ENCODE assay signal across 16 cellular contexts in genomic region chr1:6162773-6163172, GRCh38. TPM values are rescaled to one million over a fixed set of nuclear protein-coding genes. Genes with fewer than 3 reads are reported as not detected.
A peak's percentile ranks its signal among the peaks of the same experiment; 100 is the strongest.
DNase-seq lines count a peak whose midpoint lies in the region; ATAC-seq and TF ChIP-seq lines count a peak whose summit lies in the region.
"Had no signal": no experiment of that assay in that cellular context is flagged by ENCODE, and none has a peak within 500 bp of the region (broad histone marks: within the 10 kb centered on the region; RNA-seq: fewer than 3 reads in every experiment).

No MANE protein-coding gene starts in this region.

- CTCF ChIA-PET in HEK293T (lab: Yijun Ruan, JAX) (no interaction called here), Panc1 (lab: Charles Lee) (no interaction called here)

- no TSS peak for BruUV-seq in Panc1 (replicated peaks; lab: Mats Ljungman, UMichigan)

- peak; percentile 59 for DNase-seq in DMS53 (lab: John Stamatoyannopoulos, UW)
- no peak for DNase-seq in DMS53 treated with DMSO at 0.1 percent for 48 hours (lab: John Stamatoyannopoulos, UW; ENCODE audit: unreplicated experiment)
- DNase-seq in HEK293T (ENCODE audit: extremely low spot score), result peak; percentile 47
- no peak for DNase-seq in Panc1 (ENCODE audit: low read depth, low spot score)
- DNase-seq in iPS-NIHi7 (ENCODE audit: extremely low spot score), result peak; percentile 70
- DNase-seq in GDM1 (lab: John Stamatoyannopoulos, UW), result no peak
- no peak for DNase-seq in stimulated activated CD4-positive, alpha-beta T cell treated with anti-CD3 and anti-CD28 coated beads, Interleukin-1b, Interleukin-23, amount 100 ng/mL, for 48 hours
- DNase-seq: 8988T; activated CD4-positive, alpha-beta T cell treated with anti-CD3 and anti-CD28 coated beads, Interleukin-2, amount 10 ng/mL, durations not matched to agents 7 days and 5 days; Caco-2; effector memory CD8-positive, alpha-beta T cell; NCI-H1436 treated with DMSO at 0.1 percent for 48 hours; T-helper 2 cell; tibial artery had no signal

- no peaks in the 10 kb centered on the region for H3K27me3 ChIP-seq in Panc1 (ENCODE audit: control insufficient read depth, insufficient read depth, low read length)

- ATAC-seq in Panc1, result 0 out of 2 replicates have a peak, but pooled peaks have one; percentile 25
- ATAC-seq in HG03097 (IDR thresholded peaks at IDR 0.05; ENCODE audit: low FRiP score, unreplicated experiment), result no peak
- ATAC-seq: effector memory CD8-positive, alpha-beta T cell had no signal

- H3K27ac ChIP-seq in Panc1 (ENCODE audit: low read length), result no peak overlapping the region
- H3K27ac ChIP-seq: prostate gland, tibial artery had no signal

- intact Hi-C loops in Panc1 (cut with micrococcal nuclease; ENCODE audit: unreplicated experiment), result no loop called here

- no peaks in the 10 kb centered on the region for H3K9me3 ChIP-seq in Panc1 (ENCODE audit: control insufficient read depth, insufficient read depth, low read depth, low read length)
- H3K9me3 ChIP-seq: Caco-2, prostate gland, tibial artery had no signal

- in situ Hi-C loops in Panc1 (cut with HindIII; ENCODE audit: low pct_unique_long_range_greater_than_20kb, low sequenced_read_pairs), result no loop called here

- POLR2A ChIA-PET in HEK293T (lab: Yijun Ruan, JAX), result interaction anchor here (1.2 kb wide), 1 partner anchor 46 kb away, joined by 3 read pairs; no protein-coding TSS in a partner anchor
- POLR2A ChIA-PET in Panc1 (lab: Charles Lee), result no interaction called here

- no peak overlapping the region for H3K4me3 ChIP-seq in Panc1 (ENCODE audit: low read depth in 2 of 2, low read length in 2 of 2)
- H3K4me3 ChIP-seq: prostate gland, tibial artery had no signal

- H3K36me3 ChIP-seq in Panc1 (ENCODE audit: control insufficient read depth, insufficient read depth, low read length), result no peaks in the 10 kb centered on the region
- H3K36me3 ChIP-seq: prostate gland, tibial artery had no signal

- H3K4me1 ChIP-seq in Panc1 (ENCODE audit: control insufficient read depth, insufficient read depth, low read length), result peaks cover 7% of the 10 kb centered on the region
- H3K4me1 ChIP-seq: tibial artery had no signal

- no peak for TF ChIP-seq CTCF in Panc1 (IDR thresholded peaks at IDR 0.05)

TF ChIP-seq in HEK293T, 16 proteins besides CTCF, POLR2A, EP300 and RAD21:
- TF ChIP-seq HDGF (IDR thresholded peaks at IDR 0.05; ENCODE audit: borderline replicate concordance), result no peak
- TF ChIP-seq FOXM1 (IDR thresholded peaks at IDR 0.05; ENCODE audit: borderline replicate concordance), result no peak
- no peak for TF ChIP-seq LEF1 (IDR thresholded peaks at IDR 0.05; ENCODE audit: borderline replicate concordance)
- TF ChIP-seq TARDBP (IDR thresholded peaks at IDR 0.05), result no peak
- TF ChIP-seq L3MBTL2 (conservative IDR thresholded peaks at IDR 0.05), result no peak
- TF ChIP-seq, protein P1, sequence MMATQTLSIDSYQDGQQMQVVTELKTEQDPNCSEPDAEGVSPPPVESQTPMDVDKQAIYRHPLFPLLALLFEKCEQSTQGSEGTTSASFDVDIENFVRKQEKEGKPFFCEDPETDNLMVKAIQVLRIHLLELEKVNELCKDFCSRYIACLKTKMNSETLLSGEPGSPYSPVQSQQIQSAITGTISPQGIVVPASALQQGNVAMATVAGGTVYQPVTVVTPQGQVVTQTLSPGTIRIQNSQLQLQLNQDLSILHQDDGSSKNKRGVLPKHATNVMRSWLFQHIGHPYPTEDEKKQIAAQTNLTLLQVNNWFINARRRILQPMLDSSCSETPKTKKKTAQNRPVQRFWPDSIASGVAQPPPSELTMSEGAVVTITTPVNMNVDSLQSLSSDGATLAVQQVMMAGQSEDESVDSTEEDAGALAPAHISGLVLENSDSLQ (IDR thresholded peaks at IDR 0.05), result no peak
- TF ChIP-seq BHLHE40 (IDR thresholded peaks at IDR 0.05; ENCODE audit: borderline replicate concordance), result no peak
- no peak for TF ChIP-seq FOXK2 (IDR thresholded peaks at IDR 0.05)
- no peak for TF ChIP-seq SUZ12 (IDR thresholded peaks at IDR 0.05)
- no peak for TF ChIP-seq SP1 (IDR thresholded peaks at IDR 0.05)
- no peak for TF ChIP-seq ARNT (IDR thresholded peaks at IDR 0.05)
- TF ChIP-seq FOXA1 (IDR thresholded peaks at IDR 0.05), result no peak
- TF ChIP-seq CTBP1 (IDR thresholded peaks at IDR 0.05; ENCODE audit: borderline replicate concordance), result no peak
- TF ChIP-seq NFRKB (IDR thresholded peaks at IDR 0.05), result no peak
- no peak for TF ChIP-seq ELF4 (IDR thresholded peaks at IDR 0.05)
- no peak for TF ChIP-seq ZNF384 (IDR thresholded peaks at IDR 0.05)

RNA-seq across cellular contexts. Expression of gene CHD5, which starts 17.3 kb away (rescaled TPM):
- 62.9 TPM for total RNA-seq in Panc1 (2021; ENCODE audit: unreplicated experiment)
- polyA plus RNA-seq in Panc1 (2012; ENCODE audit: insufficient read length), result 72.6 TPM

RNA-seq across cellular contexts. Expression of gene RPL22, which starts 36.6 kb away (rescaled TPM):
- total RNA-seq in Panc1 (2021; ENCODE audit: unreplicated experiment), result 309 TPM
- polyA plus RNA-seq in Panc1 (2012; ENCODE audit: insufficient read length), result 319 TPM

RNA-seq across cellular contexts. Expression of gene RNF207, which starts 43.1 kb away (rescaled TPM):
- total RNA-seq in Panc1 (2021; ENCODE audit: unreplicated experiment), result 115 TPM
- polyA plus RNA-seq in Panc1 (2012; ENCODE audit: insufficient read length), result 84.5 TPM

Comparison
In these comparisons a context has a peak if more than half of its experiments do, and no peak if none do; other contexts are left out.
1. DNase-seq: peak in DMS53 (single experiment), HEK293T (single experiment) and iPS-NIHi7 (single experiment); none in DMS53 treated with DMSO at 0.1 percent for 48 hours (single experiment), Panc1 (single experiment), GDM1 (single experiment) and stimulated activated CD4-positive, alpha-beta T cell treated with anti-CD3 and anti-CD28 coated beads, Interleukin-1b, Interleukin-23, amount 100 ng/mL, for 48 hours (single experiment).